11 cellular contexts compared by ENCODE assay signal in the genomic region with DNA sequence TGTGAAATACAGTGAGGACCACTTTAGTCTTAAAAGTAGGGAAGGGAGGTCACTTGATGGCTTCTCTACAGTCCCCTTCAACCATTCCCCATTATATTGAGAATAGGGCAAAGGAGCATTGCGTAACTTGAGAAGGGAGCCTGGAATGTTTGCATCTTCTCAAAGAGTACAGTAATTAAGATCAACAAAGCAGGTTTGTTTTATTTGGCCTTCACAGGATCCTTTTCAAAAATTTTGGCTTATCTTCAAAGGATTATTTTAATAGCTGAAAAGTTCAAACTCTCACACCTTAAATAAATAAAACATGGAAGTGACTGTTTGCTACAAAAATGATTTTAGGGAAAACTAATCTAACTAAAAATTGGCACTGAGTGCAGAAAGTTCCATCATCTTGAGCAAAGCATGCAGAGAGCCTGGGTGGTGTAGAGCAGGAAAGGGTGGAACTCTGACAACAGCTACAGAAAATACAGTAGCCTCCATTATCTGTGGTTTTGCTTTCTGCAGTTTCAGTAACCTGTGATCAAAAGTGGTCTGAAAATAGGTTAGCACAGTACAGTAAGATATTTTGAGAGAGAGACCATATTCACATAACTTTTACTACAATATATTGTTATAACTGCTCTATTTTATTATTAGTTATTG.
A peak's percentile ranks its signal among the peaks of the same experiment; 100 is the strongest.
DNase-seq lines count a peak whose midpoint lies in the region; ATAC-seq and TF ChIP-seq lines count a peak whose summit lies in the region.
"Had no signal": no experiment of that assay in that cellular context is flagged by ENCODE, and none has a peak within 500 bp of the region (broad histone marks: within the 10 kb centered on the region; RNA-seq: fewer than 3 reads in every experiment).

No MANE protein-coding gene starts in this region.

- H3K27ac ChIP-seq in IMR-90 (ENCODE audit: insufficient read depth, low read length) (no peak overlapping the region), prostate gland (no peak overlapping the region)
- H3K27ac ChIP-seq: KMS-11 had no signal

- no peaks in the 10 kb centered on the region for H3K36me3 Mint-ChIP-seq in Caco-2 (ENCODE audit: insufficient read depth, unreplicated experiment)
- H3K36me3 Mint-ChIP-seq: activated naive CD8-positive, alpha-beta T cell had no signal

- POLR2A ChIA-PET in IMR-90 (lab: Charles Lee; ENCODE audit: unreplicated experiment) (interaction anchor here (0.6 kb wide), 1 partner anchor 1107 kb away, joined by 3 read pairs; no protein-coding TSS in a partner anchor), Caco-2 (lab: Charles Lee) (no interaction called here)

- DNase-seq in IMR-90: no peak
- DNase-seq in fibroblast of the aortic adventitia (ENCODE audit: low read depth): peak; percentile 44
- DNase-seq in prostate gland (ENCODE audit: low spot score): no peak
- no peak for DNase-seq in Caco-2
- no peak for DNase-seq in NCI-H1694 treated with DMSO at 0.1 percent for 48 hours (lab: John Stamatoyannopoulos, UW)
- no peak for DNase-seq in stimulated activated CD4-positive, alpha-beta T cell treated with anti-CD3 and anti-CD28 coated beads, Interleukin-12 subunit alpha, Interleukin-12 subunit beta, amount 100 ng/mL, for 4 hours
- DNase-seq: right cardiac atrium had no signal

- no peak overlapping the region for H2BK120ac ChIP-seq in IMR-90 (ENCODE audit: low read depth, low read length)

- H2AK9ac ChIP-seq in IMR-90 (replicated peaks; ENCODE audit: low read depth, low read length, poor library complexity): no peak overlapping the region

- H2BK20ac ChIP-seq in IMR-90 (ENCODE audit: low read depth, low read length): no peak overlapping the region

- no peak overlapping the region for H4K5ac ChIP-seq in IMR-90 (ENCODE audit: low read depth, low read length)

- H3K4me3 ChIP-seq in IMR-90 (ENCODE audit: insufficient read depth, low read depth, low read length) (no peak overlapping the region), fibroblast of the aortic adventitia (ENCODE audit: low read depth, low read length) (no peak overlapping the region), prostate gland (no peak overlapping the region), Caco-2 (ENCODE audit: low read depth, low read length) (no peak overlapping the region)

- no peak for TF ChIP-seq RAD21 in IMR-90 (IDR thresholded peaks at IDR 0.05; ENCODE audit: low read length)

- H3K79me1 ChIP-seq in IMR-90 (ENCODE audit: low read depth in 1 of 2, low read length in 2 of 2): no peaks in the 10 kb centered on the region

- H3K4me1 ChIP-seq in IMR-90 (ENCODE audit: control insufficient read depth, insufficient read depth, low read length) (0 out of 2 replicates have a peak, but pooled peaks cover 2% of the 10 kb centered on the region), prostate gland (replicated peaks) (no peaks in the 10 kb centered on the region), Caco-2 (peaks cover 11% of the 10 kb centered on the region; the same call in 1 of the 2 replicates)

- no peaks in the 10 kb centered on the region for H3K27me3 Mint-ChIP-seq in Caco-2 (ENCODE audit: insufficient read depth, unreplicated experiment)
- H3K27me3 Mint-ChIP-seq: activated naive CD8-positive, alpha-beta T cell had no signal

- intact Hi-C loops in IMR-90 (cut with micrococcal nuclease) (no loop called here), prostate gland (cut with DNase I) (no loop called here), Caco-2 (cut with micrococcal nuclease; ENCODE audit: unreplicated experiment) (no loop called here)

- H4K91ac ChIP-seq in IMR-90 (ENCODE audit: insufficient read depth, low read depth, low read length): no peak overlapping the region

- dilution Hi-C loops in IMR-90 (cut with HindIII; ENCODE audit: low sequenced_read_pairs, unreplicated experiment): no loop called here

- H3K56ac ChIP-seq in IMR-90 (ENCODE audit: extremely low read depth, insufficient read depth, low read length): no peak overlapping the region

- H3K14ac ChIP-seq in IMR-90 (replicated peaks; ENCODE audit: low read depth, low read length): no peak overlapping the region

- no peak overlapping the region for H2AK5ac ChIP-seq in IMR-90 (ENCODE audit: low read depth, low read length)

- in situ Hi-C loops in IMR-90 (cut with MboI; ENCODE audit: low sequenced_read_pairs): no loop called here

- H3K4me1 Mint-ChIP-seq in Caco-2 (ENCODE audit: low read depth, unreplicated experiment): no peaks in the 10 kb centered on the region

- H4K20me1 ChIP-seq in IMR-90 (ENCODE audit: insufficient read depth, low read length): no peaks in the 10 kb centered on the region

- H3K4me3 Mint-ChIP-seq in Caco-2 (ENCODE audit: unreplicated experiment): no peak overlapping the region
- H3K4me3 Mint-ChIP-seq: activated naive CD8-positive, alpha-beta T cell had no signal

- no peak for TF ChIP-seq POLR2A in IMR-90 (IDR thresholded peaks at IDR 0.05; ENCODE audit: low read depth, low read length)
- TF ChIP-seq POLR2A in prostate gland (IDR thresholded peaks at IDR 0.05): no peak

- H3K9ac ChIP-seq in IMR-90 (ENCODE audit: low read depth, low read length): no peak overlapping the region
- H3K9ac ChIP-seq: KMS-11 had no signal

- no peak overlapping the region for H3K4me2 ChIP-seq in IMR-90 (ENCODE audit: low read depth, low read length)
- H3K4me2 ChIP-seq: KMS-11 had no signal

- H3K36me3 ChIP-seq in IMR-90 (ENCODE audit: control insufficient read depth, insufficient read depth, low read length) (no peaks in the 10 kb centered on the region), prostate gland (no peaks in the 10 kb centered on the region), Caco-2 (ENCODE audit: control insufficient read depth, insufficient read depth, low read length) (no peaks in the 10 kb centered on the region)

- peaks cover 10% of the 10 kb centered on the region for H3K9me3 Mint-ChIP-seq in Caco-2 (ENCODE audit: unreplicated experiment)

- H2BK15ac ChIP-seq in IMR-90 (ENCODE audit: low read depth, low read length): no peak overlapping the region

- no CpG with 5 or more reads among the region's 1 CpG for WGBS in IMR-90 (ENCODE audit: extremely low coverage in 2 of 2, insufficient read length in 1 of 2), 2 experiments
- WGBS in prostate gland: 29% methylated on average over 1 of the region's 1 CpG

- no peak for TF ChIP-seq CTCF in IMR-90 (conservative IDR thresholded peaks at IDR 0.05; ENCODE audit: low read depth, low read length)
- no peak for TF ChIP-seq CTCF in fibroblast of the aortic adventitia (IDR thresholded peaks at IDR 0.05; ENCODE audit: insufficient read depth, low read length)
- no peak for TF ChIP-seq CTCF in prostate gland (IDR thresholded peaks at IDR 0.05)
- no peak for TF ChIP-seq CTCF in Caco-2 (IDR thresholded peaks at IDR 0.05; ENCODE audit: insufficient read depth in 1 of 2, low read depth in 1 of 2, low read length in 1 of 2, severe bottlenecking in 1 of 2, unreplicated experiment in 1 of 2)

- H3K9me3 ChIP-seq in IMR-90 (ENCODE audit: control insufficient read depth, insufficient read depth, low read length) (no peaks in the 10 kb centered on the region), prostate gland (no peaks in the 10 kb centered on the region), Caco-2 (no peaks in the 10 kb centered on the region)

- CTCF ChIA-PET in IMR-90 (lab: Yijun Ruan, JAX) (no interaction called here), Caco-2 (lab: Charles Lee) (no interaction called here)

- no peak overlapping the region for H3K18ac ChIP-seq in IMR-90 (ENCODE audit: low read depth, low read length)

- ATAC-seq in GM18511 (IDR thresholded peaks at IDR 0.05; ENCODE audit: unreplicated experiment): peak; percentile 90
- ATAC-seq in GM21529 (IDR thresholded peaks at IDR 0.05; ENCODE audit: unreplicated experiment): peak; percentile 86
- ATAC-seq in IMR-90 (ENCODE audit: low read depth): peak; percentile 27; the same call in 1 of the 2 replicates

- no peak overlapping the region for H2AFZ ChIP-seq in IMR-90 (replicated peaks; ENCODE audit: low read length, poor library complexity)

- no peak overlapping the region for H2BK5ac ChIP-seq in IMR-90 (ENCODE audit: low read depth, low read length, poor library complexity, severe bottlenecking)

- H3K4ac ChIP-seq in IMR-90 (ENCODE audit: low read depth, low read length): no peak overlapping the region

- no peak overlapping the region for H3K23ac ChIP-seq in IMR-90 (ENCODE audit: low read depth, low read length)

- no peak overlapping the region for H3K27ac Mint-ChIP-seq in Caco-2 (ENCODE audit: unreplicated experiment)
- H3K27ac Mint-ChIP-seq: activated naive CD8-positive, alpha-beta T cell had no signal

- H3K9me1 ChIP-seq in IMR-90 (ENCODE audit: insufficient read depth, low read length): no peaks in the 10 kb centered on the region; the same call in 1 of the 2 replicates

- BruUV-seq in IMR-90 (replicated peaks; lab: Mats Ljungman, UMichigan) (no TSS peak), Caco-2 (replicated peaks; lab: Mats Ljungman, UMichigan) (no TSS peak)

- H3K27me3 ChIP-seq in IMR-90 (ENCODE audit: control insufficient read depth, insufficient read depth, low read length) (no peaks in the 10 kb centered on the region), prostate gland (replicated peaks; ENCODE audit: insufficient read depth) (no peaks in the 10 kb centered on the region), Caco-2 (replicated peaks; ENCODE audit: control insufficient read depth, insufficient read depth, low read length) (no peaks in the 10 kb centered on the region)

- H4K8ac ChIP-seq in IMR-90 (ENCODE audit: low read depth in 2 of 2, low read length in 2 of 2): no peak overlapping the region

TF ChIP-seq in IMR-90, 13 proteins besides CTCF, POLR2A, EP300 and RAD21:
- no peak for TF ChIP-seq RCOR1 (IDR thresholded peaks at IDR 0.05; ENCODE audit: insufficient replicate concordance, low read length)
- peak; percentile 90 for TF ChIP-seq CEBPB (IDR thresholded peaks at IDR 0.05; ENCODE audit: low read depth, low read length)
TF ChIP-seq in IMR-90: peak in this region for 1.

Comparison
In these comparisons a context has a peak if more than half of its experiments do, and no peak if none do; other contexts are left out.
1. ATAC-seq: peak in every context shown above with its lines; median percentile 90 in GM18511; 86 in GM21529; 27 in IMR-90.